Comparison of ENCODE assay signal across 10 cellular contexts in the genomic region with DNA sequence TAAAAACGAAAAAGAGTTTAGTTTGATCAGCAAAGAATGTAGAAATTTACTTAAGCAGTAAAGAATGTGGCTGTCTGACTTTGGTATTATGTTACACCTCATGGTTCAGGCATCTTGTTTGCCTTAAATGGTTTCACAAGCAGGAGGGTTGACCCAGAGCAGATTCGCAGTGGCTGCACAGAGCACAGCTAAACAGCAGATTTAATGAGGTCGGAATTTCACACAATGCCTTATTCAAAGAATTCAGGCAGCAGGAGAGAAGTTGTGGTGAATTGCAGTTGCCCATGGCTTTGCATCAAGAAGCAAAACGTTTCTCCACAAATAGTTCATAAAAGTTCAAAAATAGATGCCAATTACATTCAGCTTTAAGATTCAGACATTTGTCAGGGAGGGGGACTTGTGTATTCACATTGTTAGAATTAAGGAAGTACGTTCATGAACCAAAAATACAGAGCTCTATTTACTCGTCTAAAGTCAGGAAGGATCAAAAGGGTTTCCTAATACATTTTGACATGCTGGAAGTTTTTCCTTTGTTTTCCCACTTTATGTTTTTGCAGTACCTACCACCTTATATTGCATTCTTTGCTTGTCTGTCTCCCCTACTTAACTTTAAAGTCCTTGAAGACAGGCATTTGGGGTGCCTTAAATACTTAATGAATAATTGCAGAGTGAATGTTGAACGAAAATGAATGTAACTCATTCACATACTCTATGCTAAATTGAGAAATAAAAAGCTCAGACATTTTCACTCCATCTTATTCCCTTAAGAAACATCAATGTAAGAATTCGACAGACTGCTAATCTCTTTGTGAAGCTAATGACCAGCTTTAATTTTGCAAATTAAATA.
A peak's percentile ranks its signal among the peaks of the same experiment; 100 is the strongest.
DNase-seq lines count a peak whose midpoint lies in the region; ATAC-seq, FAIRE-seq and TF ChIP-seq lines count a peak whose summit lies in the region.
"Had no signal": no experiment of that assay in that cellular context is flagged by ENCODE, and none has a peak within 500 bp of the region (broad histone marks: within the 10 kb centered on the region; RNA-seq: fewer than 3 reads in every experiment).

No MANE protein-coding gene starts in this region.

- peaks cover 2% of the 10 kb centered on the region; the same call in 1 of the 2 replicates for H3K9me3 ChIP-seq in SJSA1 (replicated peaks)
- H3K9me3 ChIP-seq in psoas muscle, result no peaks in the 10 kb centered on the region

- intact Hi-C loops in psoas muscle (cut with DNase I), result no loop called here

- peaks cover 13% of the 10 kb centered on the region for H3K36me3 ChIP-seq in SJSA1
- H3K36me3 ChIP-seq in psoas muscle (ENCODE audit: insufficient read depth in 1 of 2, low read depth in 1 of 2), result no peaks in the 10 kb centered on the region

- FAIRE-seq in G401.6 (lab: Jason Lieb, UNC), result peak; percentile 100
- FAIRE-seq: colon had no signal

- H3K27me3 ChIP-seq in SJSA1 (replicated peaks) (no peaks in the 10 kb centered on the region), psoas muscle (ENCODE audit: insufficient read depth in 3 of 3, low read length in 2 of 3) (no peaks in the 10 kb centered on the region)

- H3K4me3 ChIP-seq in SJSA1 (no peak overlapping the region), psoas muscle (peak overlapping the region; percentile 30)

- WGBS in psoas muscle, 3 donors, result 10 to 13% (median 10%) methylated on average over 8 of the region's 8 CpGs

- H3K27ac ChIP-seq in SJSA1, result peak overlapping the region; percentile 90
- H3K27ac ChIP-seq in psoas muscle, result peak overlapping the region; percentile 65

- peak in 3 of 4 donors; percentile 53 to 79 (median 63) for ATAC-seq in psoas muscle
- ATAC-seq in GM18867 (IDR thresholded peaks at IDR 0.05; ENCODE audit: unreplicated experiment), result no peak
- ATAC-seq: HCT116 had no signal

- H3K4me1 ChIP-seq in SJSA1 (replicated peaks), result peaks cover 54% of the 10 kb centered on the region
- peaks cover 16% of the 10 kb centered on the region for H3K4me1 ChIP-seq in psoas muscle

- peak; percentile 92 to 95 for DNase-seq in SJSA1 (ENCODE audit: low read depth in 1 of 2, low spot score in 2 of 2)
- DNase-seq in glomerular visceral epithelial cell (ENCODE audit: extremely low spot score), result peak; percentile 98
- no peak for DNase-seq in psoas muscle
- DNase-seq in stimulated activated CD4-positive, alpha-beta T cell treated with anti-CD3 and anti-CD28 coated beads, Interleukin-2, amount 100 ng/mL, for 24 hours, result no peak
- no peak for DNase-seq in central memory CD4-positive, alpha-beta T cell
- no peak for DNase-seq in SHP77 treated with DMSO at 0.1 percent for 48 hours (lab: John Stamatoyannopoulos, UW)

- TF ChIP-seq CTCF in psoas muscle (IDR thresholded peaks at IDR 0.05), result no peak

Comparison
In these comparisons a context has a peak if more than half of its experiments do, and no peak if none do; other contexts are left out.
1. DNase-seq: peak in SJSA1 (2 of 2) and glomerular visceral epithelial cell (single experiment); none in psoas muscle (0 of 2), stimulated activated CD4-positive, alpha-beta T cell treated with anti-CD3 and anti-CD28 coated beads, Interleukin-2, amount 100 ng/mL, for 24 hours (0 of 2), central memory CD4-positive, alpha-beta T cell (single experiment) and SHP77 treated with DMSO at 0.1 percent for 48 hours (single experiment).